Comparison of ENCODE assay signal across 17 cellular contexts in genomic region chr3:37293646-37294045, GRCh38. TPM values are rescaled to one million over a fixed set of nuclear protein-coding genes. Genes with fewer than 3 reads are reported as not detected.
DNase-seq lines count a peak whose midpoint lies in the region; ATAC-seq and TF ChIP-seq lines count a peak whose summit lies in the region.
"Had no signal": no experiment of that assay in that cellular context is flagged by ENCODE, and none has a peak within 500 bp of the region (broad histone marks: within the 10 kb centered on the region; RNA-seq: fewer than 3 reads in every experiment).

No MANE protein-coding gene starts in this region.

- no peak for ATAC-seq in T-helper 17 cell
- ATAC-seq in GM21619 (IDR thresholded peaks at IDR 0.05; ENCODE audit: unreplicated experiment): no peak
- ATAC-seq in stimulated activated effector memory CD8-positive, alpha-beta T cell treated with anti-CD3 and anti-CD28 coated beads, Interleukin-12 subunit alpha, Interleukin-12 subunit beta, amount 100 ng/mL, for 72 hours: no peak
- ATAC-seq: GM12878 had no signal

- H3K9me3 Mint-ChIP-seq in endodermal cell: no peaks in the 10 kb centered on the region
- H3K9me3 Mint-ChIP-seq in stimulated activated effector memory CD8-positive, alpha-beta T cell treated with anti-CD3 and anti-CD28 coated beads, Interleukin-12 subunit alpha, Interleukin-12 subunit beta, amount 100 ng/mL, for 72 hours: no peaks in the 10 kb centered on the region
- H3K9me3 Mint-ChIP-seq: CD14-positive monocyte; CD4-positive, alpha-beta memory T cell had no signal

- H3K36me3 Mint-ChIP-seq in T-helper 17 cell (ENCODE audit: low read depth): peaks cover 8% of the 10 kb centered on the region
- H3K36me3 Mint-ChIP-seq in endodermal cell (ENCODE audit: low read depth): peaks cover 51% of the 10 kb centered on the region
- peaks cover 97% of the 10 kb centered on the region for H3K36me3 Mint-ChIP-seq in stimulated activated effector memory CD8-positive, alpha-beta T cell treated with anti-CD3 and anti-CD28 coated beads, Interleukin-12 subunit alpha, Interleukin-12 subunit beta, amount 100 ng/mL, for 72 hours

- H3K4me3 ChIP-seq in LNCaP clone FGC (ENCODE audit: low read depth, low read length) (no peak overlapping the region), endodermal cell (ENCODE audit: low read length) (no peak overlapping the region), WERI-Rb-1 (ENCODE audit: low read depth, low read length) (no peak overlapping the region)
- H3K4me3 ChIP-seq: BLaER1, GM12878, HAP-1 had no signal

- 95 to 100% methylated on average over 2 to 3 of the region's 3 CpGs for WGBS in endodermal cell (ENCODE audit: insufficient coverage in 1 of 2, insufficient read length in 1 of 2), 2 experiments

- peak overlapping the region; percentile 44 for H3K27ac ChIP-seq in 22Rv1
- no peak overlapping the region for H3K27ac ChIP-seq in endodermal cell (ENCODE audit: low read depth, low read length)
- no peak overlapping the region for H3K27ac ChIP-seq in WERI-Rb-1
- H3K27ac ChIP-seq: BLaER1, HL-60 had no signal

- TF ChIP-seq CTCF in 22Rv1 (IDR thresholded peaks at IDR 0.05) (no peak), LNCaP clone FGC (IDR thresholded peaks at IDR 0.05; ENCODE audit: control insufficient read depth, extremely low read depth, insufficient read depth) (no peak), endodermal cell (conservative IDR thresholded peaks at IDR 0.05) (no peak), WERI-Rb-1 (IDR thresholded peaks at IDR 0.05; ENCODE audit: low read depth, low read length) (no peak)

- H3K27ac Mint-ChIP-seq in T-helper 17 cell (peak overlapping the region; percentile 11), endodermal cell (peak overlapping the region; percentile 5)
- no peak overlapping the region for H3K27ac Mint-ChIP-seq in stimulated activated effector memory CD8-positive, alpha-beta T cell treated with anti-CD3 and anti-CD28 coated beads, Interleukin-12 subunit alpha, Interleukin-12 subunit beta, amount 100 ng/mL, for 72 hours
- H3K27ac Mint-ChIP-seq: CD14-positive monocyte had no signal

- DNase-seq in LNCaP clone FGC (ENCODE audit: low read depth) (peak; percentile 88), T-helper 17 cell (no peak), endodermal cell (no peak), NCI-H1417 treated with DMSO at 0.1 percent for 48 hours (lab: John Stamatoyannopoulos, UW) (no peak), WERI-Rb-1 (no peak)
- no peak for DNase-seq in stimulated activated effector memory CD8-positive, alpha-beta T cell treated with anti-CD3 and anti-CD28 coated beads, Interleukin-12 subunit alpha, Interleukin-12 subunit beta, amount 100 ng/mL, for 72 hours (ENCODE audit: low spot score in 2 of 2)
- DNase-seq: 8988T; CD4-positive, alpha-beta memory T cell; DMS153; DMS79 treated with DMSO at 0.1 percent for 48 hours had no signal

- no peaks in the 10 kb centered on the region for H3K27me3 ChIP-seq in endodermal cell (ENCODE audit: control insufficient read depth, insufficient read depth, low read length, poor library complexity, severe bottlenecking)
- no peaks in the 10 kb centered on the region for H3K27me3 ChIP-seq in WERI-Rb-1 (ENCODE audit: insufficient read depth, low read depth, severe bottlenecking)
- H3K27me3 ChIP-seq: BLaER1 had no signal

- no peak overlapping the region for H3K4me3 Mint-ChIP-seq in T-helper 17 cell
- no peak overlapping the region for H3K4me3 Mint-ChIP-seq in endodermal cell
- H3K4me3 Mint-ChIP-seq in stimulated activated effector memory CD8-positive, alpha-beta T cell treated with anti-CD3 and anti-CD28 coated beads, Interleukin-12 subunit alpha, Interleukin-12 subunit beta, amount 100 ng/mL, for 72 hours: no peak overlapping the region
- H3K4me3 Mint-ChIP-seq: CD14-positive monocyte; CD4-positive, alpha-beta memory T cell had no signal

- H3K4me1 Mint-ChIP-seq in T-helper 17 cell: peaks cover 11% of the 10 kb centered on the region
- peaks cover 12% of the 10 kb centered on the region for H3K4me1 Mint-ChIP-seq in endodermal cell
- peaks cover 19% of the 10 kb centered on the region for H3K4me1 Mint-ChIP-seq in stimulated activated effector memory CD8-positive, alpha-beta T cell treated with anti-CD3 and anti-CD28 coated beads, Interleukin-12 subunit alpha, Interleukin-12 subunit beta, amount 100 ng/mL, for 72 hours

- H3K27me3 Mint-ChIP-seq in T-helper 17 cell: no peaks in the 10 kb centered on the region
- no peaks in the 10 kb centered on the region for H3K27me3 Mint-ChIP-seq in endodermal cell (ENCODE audit: insufficient read depth)
- H3K27me3 Mint-ChIP-seq: CD4-positive, alpha-beta memory T cell had no signal

- H3K9me3 ChIP-seq in T-helper 17 cell (ENCODE audit: control insufficient read depth, low read length, poor library complexity, severe bottlenecking) (no peaks in the 10 kb centered on the region), endodermal cell (ENCODE audit: control insufficient read depth, low read length) (no peaks in the 10 kb centered on the region), WERI-Rb-1 (ENCODE audit: severe bottlenecking) (no peaks in the 10 kb centered on the region)
- H3K9me3 ChIP-seq: BLaER1, HAP-1 had no signal

- no peak overlapping the region for H3K9ac ChIP-seq in endodermal cell (ENCODE audit: extremely low read depth, low read length, poor library complexity, severe bottlenecking)
- H3K9ac ChIP-seq: BLaER1 had no signal

- peaks cover 71% of the 10 kb centered on the region for H3K36me3 ChIP-seq in endodermal cell (ENCODE audit: control insufficient read depth, insufficient read depth, low read length)
- H3K36me3 ChIP-seq in WERI-Rb-1: peaks cover 41% of the 10 kb centered on the region

- peaks cover 6% of the 10 kb centered on the region for H3K4me1 ChIP-seq in endodermal cell (ENCODE audit: control insufficient read depth, insufficient read depth, low read length)
- H3K4me1 ChIP-seq: BLaER1 had no signal

RNA-seq across cellular contexts. Expression of gene GOLGA4, which starts 50.6 kb away (rescaled TPM):
- total RNA-seq in T-helper 17 cell (10 to 100 TPM; 62.4 to 66.5 TPM), endodermal cell (10 to 100 TPM; 57.0 to 79.6 TPM)
- 43.6 TPM for polyA plus RNA-seq in endodermal cell (2013, experiment 1 of 2)
- polyA plus RNA-seq in endodermal cell (2013, experiment 2 of 2): 47.7 TPM
